In genomic region chr4:33696066-33696465, GRCh38 we compare ENCODE assay signal across 18 cellular contexts.
DNase-seq lines count a peak whose midpoint lies in the region; ATAC-seq and TF ChIP-seq lines count a peak whose summit lies in the region.
"Had no signal": no experiment of that assay in that cellular context is flagged by ENCODE, and none has a peak within 500 bp of the region (broad histone marks: within the 10 kb centered on the region; RNA-seq: fewer than 3 reads in every experiment).

No MANE protein-coding gene starts in this region.

- intact Hi-C loops in PC-3 (cut with micrococcal nuclease), result no loop called here

- H3K4me2 ChIP-seq in PC-3 (ENCODE audit: low read length), result no peak overlapping the region
- H3K4me2 ChIP-seq: A549 had no signal

- no peak overlapping the region for H3K27ac ChIP-seq in PC-3 (ENCODE audit: low read length)
- H3K27ac ChIP-seq: A549 had no signal

- H3K36me3 ChIP-seq in PC-3 (ENCODE audit: low read depth, low read length), result no peaks in the 10 kb centered on the region

- H3K9me3 ChIP-seq in PC-3 (ENCODE audit: low read length), result no peaks in the 10 kb centered on the region

- no TSS peak for BruUV-seq in PC-3 (replicated peaks; lab: Mats Ljungman, UMichigan)

- H3K4me1 ChIP-seq in PC-3 (ENCODE audit: insufficient read depth, low read length), result no peaks in the 10 kb centered on the region; the same call in 1 of the 2 replicates
- H3K4me1 ChIP-seq: A549 had no signal

- H3K27me3 ChIP-seq in PC-3 (ENCODE audit: low read length), result no peaks in the 10 kb centered on the region

- DNase-seq in ELR (ENCODE audit: low read depth), result peak; percentile 17
- DNase-seq in PC-3, result peak; percentile 18
- peak; percentile 88 for DNase-seq in epithelial cell of esophagus (ENCODE audit: low read depth)
- peak; percentile 36 to 68 for DNase-seq in foreskin fibroblast
- DNase-seq in NCI-H1048 (lab: John Stamatoyannopoulos, UW), result no peak
- DNase-seq in NCI-H2081 (lab: John Stamatoyannopoulos, UW), result no peak
- no peak for DNase-seq in NCI-H526 (lab: John Stamatoyannopoulos, UW)
- DNase-seq in GOT3 (lab: John Stamatoyannopoulos, UW), result no peak
- DNase-seq: CD4-positive, CD25-positive, alpha-beta regulatory T cell; DMS79; GDM1; Karpas-422; MV-4-11; NCI-H146; NCI-H2227 treated with DMSO at 0.1 percent for 48 hours; NCI-H526 treated with DMSO at 0.1 percent for 48 hours; NK-92 treated with Interleukin-12 subunit alpha and Interleukin-12 subunit beta, amount 100 ng/mL, for 24 hours had no signal

- no peaks in the 10 kb centered on the region for H3K9me2 ChIP-seq in PC-3 (replicated peaks; ENCODE audit: low read length)

- H2AFZ ChIP-seq in PC-3 (ENCODE audit: low read length), result no peak overlapping the region

- ATAC-seq in PC-3, result no peak
- ATAC-seq: A549 had no signal

- H3K4me3 ChIP-seq in PC-3 (ENCODE audit: low read length) (no peak overlapping the region), epithelial cell of esophagus (ENCODE audit: low read length) (no peak overlapping the region), foreskin fibroblast (ENCODE audit: low read depth in 1 of 2, low read length in 2 of 2) (no peak overlapping the region)
- H3K4me3 ChIP-seq: A549 had no signal

- no peak overlapping the region for H3K9ac ChIP-seq in PC-3 (ENCODE audit: low read length)

- POLR2A ChIA-PET in PC-3 (lab: Charles Lee; ENCODE audit: unreplicated experiment), result no interaction called here

- TF ChIP-seq CTCF in PC-3 (conservative IDR thresholded peaks at IDR 0.05; ENCODE audit: low read depth, low read length), result no peak
- TF ChIP-seq CTCF in epithelial cell of esophagus (IDR thresholded peaks at IDR 0.05; ENCODE audit: insufficient read depth, low read depth, low read length, missing control alignments), result no peak
- no peak for TF ChIP-seq CTCF in foreskin fibroblast (IDR thresholded peaks at IDR 0.05; ENCODE audit: low read depth, low read length)

- CTCF ChIA-PET in PC-3 (lab: Charles Lee), result no interaction called here

- no peaks in the 10 kb centered on the region for H4K20me1 ChIP-seq in PC-3 (ENCODE audit: low read length)

- no peaks in the 10 kb centered on the region for H3F3A ChIP-seq in PC-3 (ENCODE audit: low read length, unreplicated experiment)

- no peaks in the 10 kb centered on the region for H3K79me2 ChIP-seq in PC-3 (ENCODE audit: low read length)

Comparison
In these comparisons a context has a peak if more than half of its experiments do, and no peak if none do; other contexts are left out.
1. DNase-seq: peak in ELR (single experiment), PC-3 (single experiment), epithelial cell of esophagus (single experiment) and foreskin fibroblast (2 of 2); none in NCI-H1048 (single experiment), NCI-H2081 (0 of 2), NCI-H526 (0 of 2) and GOT3 (single experiment).